Comparison of ENCODE assay signal across 8 cellular contexts in genomic region chr18:23077493-23078256, GRCh38. TPM values are rescaled to one million over a fixed set of nuclear protein-coding genes. Genes with fewer than 3 reads are reported as not detected.
DNase-seq lines count a peak whose midpoint lies in the region; ATAC-seq, FAIRE-seq and TF ChIP-seq lines count a peak whose summit lies in the region.

No MANE protein-coding gene starts in this region.

- no peak for TF ChIP-seq POLR2A in HepG2 (IDR thresholded peaks at IDR 0.05; ENCODE audit: insufficient read depth in 1 of 2, low read depth in 2 of 2, low read length in 2 of 2)

- no peak overlapping the region for H4K8ac ChIP-seq in H9 (replicated peaks; ENCODE audit: insufficient read length, low read depth, low read length)

- POLR2A ChIA-PET in HepG2 (lab: Yijun Ruan, JAX), result interaction anchor here (0.7 to 0.9 kb wide), 2 partner anchors 22 to 329 kb away, joined by 3 to 4 read pairs; no protein-coding TSS in a partner anchor

- H3K56ac ChIP-seq in H9 (ENCODE audit: insufficient read length, low read depth, low read length), result no peak overlapping the region

- H3K9me3 Mint-ChIP-seq in CD14-positive monocyte (peaks cover 0 to 3% (median 0%) of the 10 kb centered on the region in 7 donors), H9 (no peaks in the 10 kb centered on the region)

- H3K18ac ChIP-seq in H9 (ENCODE audit: insufficient read length, low read depth, low read length), result no peak overlapping the region

- H2BK120ac ChIP-seq in H9 (ENCODE audit: low read depth, low read length, poor library complexity, severe bottlenecking), result no peak overlapping the region

- no CpG with 5 or more reads among the region's 6 CpGs for WGBS in H9 (ENCODE audit: extremely low coverage, insufficient read length, low lambda C conversion rate)
- WGBS in HepG2 (ENCODE audit: low lambda C conversion rate), result 36% methylated on average over 5 of the region's 6 CpGs

- H2BK12ac ChIP-seq in H9 (ENCODE audit: insufficient read length, low read depth, low read length), result no peak overlapping the region

- no peak overlapping the region for H3K4ac ChIP-seq in H9 (ENCODE audit: low read depth, low read length)

- no peaks in the 10 kb centered on the region for H3K36me3 Mint-ChIP-seq in CD14-positive monocyte
- H3K36me3 Mint-ChIP-seq in H9 (ENCODE audit: insufficient read depth in 1 of 3, low read depth in 3 of 3), result no peaks in the 10 kb centered on the region

- TF ChIP-seq EP300 in HepG2 (IDR thresholded peaks at IDR 0.05; ENCODE audit: low read depth in 2 of 2, low read length in 2 of 2) (no peak; a peak in 1 of 4 replicates), HepG2 (CRISPR knock-in tag; IDR thresholded peaks at IDR 0.05; ENCODE audit: borderline replicate concordance) (no peak)

- no peak overlapping the region for H2BK20ac ChIP-seq in H9 (ENCODE audit: low read depth, low read length, poor library complexity, severe bottlenecking)

- no peak overlapping the region for H3K14ac ChIP-seq in H9 (ENCODE audit: insufficient read depth, low read length)

- no peaks in the 10 kb centered on the region for H3K79me1 ChIP-seq in H9 (ENCODE audit: insufficient read depth, low read depth, low read length, poor library complexity, severe bottlenecking)

- peak; percentile 81 for TF ChIP-seq RAD21 in HepG2 (CRISPR knock-in tag; IDR thresholded peaks at IDR 0.05)

- H3K4me3 ChIP-seq in HepG2 (replicated peaks in 1 of 3; ENCODE audit: insufficient read depth in 1 of 3, low read depth in 2 of 3, low read length in 3 of 3), result peak overlapping the region in 1 of 3 experiments; percentile 36; a peak in 1 of 6 replicates

- ATAC-seq in HepG2, result peak; percentile 95
- ATAC-seq in GM18909 (IDR thresholded peaks at IDR 0.05; ENCODE audit: poor library complexity, unreplicated experiment), result no peak
- ATAC-seq in HG02884 (IDR thresholded peaks at IDR 0.05; ENCODE audit: unreplicated experiment), result no peak

- H3K23ac ChIP-seq in H9 (ENCODE audit: insufficient read length, low read depth, low read length), result no peak overlapping the region

- H3K9ac ChIP-seq in H9 (ENCODE audit: extremely low read depth, insufficient read length, low read length) (no peak overlapping the region), HepG2 (ENCODE audit: insufficient read depth, low read depth, low read length) (no peak overlapping the region)

- H3K36me3 ChIP-seq in HepG2 (replicated peaks in 1 of 2; ENCODE audit: control insufficient read depth in 1 of 2, insufficient read depth in 2 of 2, low read length in 2 of 2), result no peaks in the 10 kb centered on the region

- no peak overlapping the region for H4K5ac ChIP-seq in H9 (ENCODE audit: insufficient read length, low read depth, low read length)

- no peak overlapping the region for H2BK5ac ChIP-seq in H9 (ENCODE audit: insufficient read length, low read length)

- no peak for FAIRE-seq in HepG2 (lab: Jason Lieb, UNC)

- DNase-seq in CD14-positive monocyte (ENCODE audit: low spot score) (no peak), H9 (no peak), HepG2 (ENCODE audit: low spot score) (peak; percentile 75), NCI-H2227 (lab: John Stamatoyannopoulos, UW; ENCODE audit: unreplicated experiment) (no peak), NCI-H510A treated with DMSO at 0.1 percent for 48 hours (lab: John Stamatoyannopoulos, UW) (no peak)

- no peak overlapping the region for H2BK15ac ChIP-seq in H9 (ENCODE audit: low read depth, low read length)

- H3K9me3 ChIP-seq in H9 (ENCODE audit: control insufficient read depth, low read depth, low read length) (no peaks in the 10 kb centered on the region), HepG2 (ENCODE audit: low read length) (no peaks in the 10 kb centered on the region)

- H3T11ph ChIP-seq in H9 (ENCODE audit: low read length), result no peak overlapping the region

- CTCF ChIA-PET in HepG2 (lab: Yijun Ruan, JAX; ENCODE audit: low intra/inter-chr PET ratio, low total read pairs), result interaction anchor here (1.5 to 2.3 kb wide), 2 partner anchors 301 to 334 kb away, joined by 7 to 13 read pairs; no protein-coding TSS in a partner anchor

- H3K4me3 Mint-ChIP-seq in CD14-positive monocyte, result peak overlapping the region in 1 of 2 donors; percentile 64
- H3K4me3 Mint-ChIP-seq in H9, result no peak overlapping the region

- no peaks in the 10 kb centered on the region for H3K79me2 ChIP-seq in H9 (ENCODE audit: insufficient read depth, low read length)
- no peaks in the 10 kb centered on the region for H3K79me2 ChIP-seq in HepG2 (ENCODE audit: insufficient read depth, low read length)

- no peak overlapping the region for H4K91ac ChIP-seq in H9 (ENCODE audit: insufficient read length, low read depth, low read length)

- no peaks in the 10 kb centered on the region for H4K20me1 ChIP-seq in H9 (ENCODE audit: control insufficient read depth, insufficient read depth, insufficient read length)
- H4K20me1 ChIP-seq in HepG2 (ENCODE audit: insufficient read depth, low read length), result no peaks in the 10 kb centered on the region

- intact Hi-C loops in CD14-positive monocyte (cut with micrococcal nuclease), result loop anchor here in 1 of 2 donors (5.0 kb wide), 1 partner anchor 155 kb away; no protein-coding TSS in a partner anchor
- intact Hi-C loops in HepG2 (cut with micrococcal nuclease; ENCODE audit: unreplicated experiment), result loop anchor here (1.0 to 5.0 kb wide), 3 partner anchors 53 to 335 kb away; no protein-coding TSS in a partner anchor

- no TSS peak for BruUV-seq in HepG2 (replicated peaks; lab: Mats Ljungman, UMichigan)

- H3K4me1 Mint-ChIP-seq in CD14-positive monocyte (peaks cover 36% of the 10 kb centered on the region), H9 (0 out of 4 replicates have a peak, but pooled peaks cover 0 to 3% of the 10 kb centered on the region in 2 experiments)

- H3K27ac ChIP-seq in H9 (ENCODE audit: insufficient read length, low read depth, low read length) (no peak overlapping the region), VCaP (no peak overlapping the region), HepG2 (ENCODE audit: extremely low read length, insufficient read depth, low read length) (no peak overlapping the region)

- H2AK5ac ChIP-seq in H9 (ENCODE audit: insufficient read length, low read length), result no peak overlapping the region

- no peaks in the 10 kb centered on the region for H3K23me2 ChIP-seq in H9 (ENCODE audit: insufficient read length, low read depth, low read length, poor library complexity, severe bottlenecking)

- H3K27ac Mint-ChIP-seq in CD14-positive monocyte (peak overlapping the region; percentile 88 to 97 (median 95)), H9 (peak overlapping the region in 1 of 3 experiments; percentile 94; a peak in 2 of 7 replicates)

- H3K27me3 Mint-ChIP-seq in CD14-positive monocyte (ENCODE audit: low read depth in 3 of 3) (peaks cover 1 to 12% (median 2%) of the 10 kb centered on the region in 3 donors), H9 (ENCODE audit: low read depth) (peaks cover 2% of the 10 kb centered on the region; the same call in 1 of the 2 replicates)

- H2AFZ ChIP-seq in H9 (ENCODE audit: low read length) (no peak overlapping the region), HepG2 (ENCODE audit: low read length) (no peak overlapping the region)

- TF ChIP-seq CTCF in CD14-positive monocyte (IDR thresholded peaks at IDR 0.05) (no peak), H9 (conservative IDR thresholded peaks at IDR 0.05) (peak; percentile 46; the same call in 2 of the 3 replicates), VCaP (conservative IDR thresholded peaks at IDR 0.05) (peak; percentile 60), HepG2 (CRISPR knock-in tag; IDR thresholded peaks at IDR 0.05) (peak; percentile 83)

- in situ Hi-C loops in HepG2 (cut with HindIII; ENCODE audit: extremely low pct_ligation_motif_present, low pct_unique_long_range_greater_than_20kb), result loop anchor here (10.0 kb wide), 1 partner anchor 327 kb away; no protein-coding TSS in a partner anchor

- no peaks in the 10 kb centered on the region for H3K4me1 ChIP-seq in H9 (ENCODE audit: insufficient read depth, low read length)
- peaks cover 28% of the 10 kb centered on the region for H3K4me1 ChIP-seq in HepG2 (ENCODE audit: insufficient read depth, low read length)

- H3K4me2 ChIP-seq in H9 (ENCODE audit: insufficient read depth, insufficient read length, low read length) (no peak overlapping the region), HepG2 (ENCODE audit: low read depth, low read length) (peak overlapping the region; percentile 60)

- H3K27me3 ChIP-seq in H9 (ENCODE audit: insufficient read depth, low read length), result no peaks in the 10 kb centered on the region
- 0 out of 5 replicates have a peak, but pooled peaks cover 0 to 2% of the 10 kb centered on the region in 2 experiments for H3K27me3 ChIP-seq in HepG2 (ENCODE audit: control insufficient read depth in 1 of 2, insufficient read depth in 2 of 2, low read length in 2 of 2)

TF ChIP-seq in HepG2, 621 proteins besides CTCF, POLR2A, EP300 and RAD21 (continues in another document):
- peak; percentile 91 for TF ChIP-seq STAG1 (CRISPR knock-in tag; IDR thresholded peaks at IDR 0.05)

RNA-seq across cellular contexts. Expression of gene CABLES1, which starts 57.6 kb away (rescaled TPM):
- polyA plus RNA-seq in CD14-positive monocyte (under 1 TPM in 1 of 2 donors, not detected in 1; 0.09 TPM), HepG2 (2011; rRNA removed) (14.7 and 15.5 TPM in 2 replicates)
- total RNA-seq in H9 (2021) (24.1 and 27.1 TPM in 2 replicates), HepG2 (2016; rRNA removed; fragmentation: Illumina TruSeq; extraction: Trizol) (25.8 and 32.4 TPM in 2 replicates)
- 7.2 and 8.8 TPM in 2 replicates for total RNA-seq in HepG2 (2016; cell fraction: cytosol; rRNA removed; fragmentation: Illumina TruSeq; extraction: Trizol; ENCODE audit: low read depth)
- total RNA-seq in HepG2 (2016; cell fraction: insoluble cytoplasmic fraction; rRNA removed; fragmentation: Illumina TruSeq; extraction: Trizol), result 24.2 and 25.8 TPM in 2 replicates
- 31.6 and 31.8 TPM in 2 replicates for total RNA-seq in HepG2 (2016; cell fraction: membrane; rRNA removed; fragmentation: Illumina TruSeq; extraction: Trizol)
- total RNA-seq in HepG2 (2016; cell fraction: nucleus; rRNA removed; fragmentation: Illumina TruSeq; extraction: Trizol), result 23.4 and 24.3 TPM in 2 replicates
- 11.3 and 13.8 TPM in 2 replicates for polyA plus RNA-seq in HepG2 (2011; cell fraction: cytosol; rRNA removed)
- polyA plus RNA-seq in HepG2 (2011; cell fraction: nucleus; rRNA removed), result 13.3 and 13.6 TPM in 2 replicates
- 21.4 and 30.0 TPM in 2 replicates for polyA plus RNA-seq in HepG2 (2012)
- 8.1 and 10.3 TPM in 2 replicates for polyA plus RNA-seq in HepG2 (2016; cell fraction: cytosol; fragmentation: Illumina TruSeq; extraction: Trizol; ENCODE audit: low read depth)
- 31.8 and 42.4 TPM in 2 replicates for polyA plus RNA-seq in HepG2 (2016; cell fraction: insoluble cytoplasmic fraction; fragmentation: Illumina TruSeq; extraction: Trizol; ENCODE audit: low read depth)
- polyA plus RNA-seq in HepG2 (2016; cell fraction: membrane; fragmentation: Illumina TruSeq; extraction: Trizol; ENCODE audit: low read depth), result 27.2 and 29.8 TPM in 2 replicates
- polyA plus RNA-seq in HepG2 (2016; cell fraction: nucleus; fragmentation: Illumina TruSeq; extraction: Trizol; ENCODE audit: insufficient read depth, low read depth), result 28.1 and 31.7 TPM in 2 replicates
- 12.7 and 15.8 TPM in 2 replicates for polyA minus RNA-seq in HepG2 (2011; rRNA and poly(A)+ RNA removed; ENCODE audit: low replicate concordance)
- 12.3 and 13.9 TPM in 2 replicates for polyA minus RNA-seq in HepG2 (2011; cell fraction: cytosol; rRNA and poly(A)+ RNA removed)
- polyA minus RNA-seq in HepG2 (2011; cell fraction: nucleus; rRNA and poly(A)+ RNA removed), result 26.8 and 35.3 TPM in 2 replicates
